In the genomic region with DNA sequence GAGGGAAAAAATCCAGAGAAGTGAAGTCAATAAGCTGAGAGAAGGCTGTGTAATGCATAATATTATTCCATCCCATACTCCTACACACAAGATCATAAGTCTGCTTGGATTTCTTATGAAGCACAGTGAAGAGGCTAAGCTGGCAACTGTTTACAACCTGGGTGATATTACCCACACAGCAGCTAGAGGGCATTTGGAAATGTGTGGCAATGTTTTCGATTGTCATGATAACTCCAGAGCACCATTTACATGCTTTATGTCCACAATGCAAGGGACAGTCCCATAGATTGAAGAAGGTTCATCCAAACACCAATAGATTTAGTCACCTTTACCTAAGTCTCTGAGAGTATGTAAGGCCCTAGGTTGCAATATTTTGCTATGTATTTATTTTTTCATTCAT, we compare ENCODE assay signal across 10 cellular contexts.
A peak's percentile ranks its signal among the peaks of the same experiment; 100 is the strongest.
DNase-seq lines count a peak whose midpoint lies in the region; ATAC-seq, FAIRE-seq and TF ChIP-seq lines count a peak whose summit lies in the region.
"Had no signal": no experiment of that assay in that cellular context is flagged by ENCODE, and none has a peak within 500 bp of the region (broad histone marks: within the 10 kb centered on the region; RNA-seq: fewer than 3 reads in every experiment).

No MANE protein-coding gene starts in this region.

- H3K36me3 ChIP-seq in H1 (ENCODE audit: control insufficient read depth in 2 of 4, insufficient read depth in 4 of 4, low read length in 3 of 4) = no peaks in the 10 kb centered on the region

- no peak overlapping the region for H4K5ac ChIP-seq in H1 (ENCODE audit: insufficient read length, low read depth, low read length)

- H3K4me1 Mint-ChIP-seq in stimulated activated memory B cell treated with anti-CD40 and anti-IgM and Interleukin-4, amounts not matched to agents 10 μg/mL and 1 μg/mL and 100 μg/mL, for 72 hours = peaks cover 20% of the 10 kb centered on the region

- 94% methylated on average over 1 of the region's 1 CpG; no CpG with 5 or more reads in 1 of the 2 experiments for WGBS in H1 (ENCODE audit: extremely low coverage in 1 of 2, insufficient coverage in 1 of 2, insufficient read length in 1 of 2, insufficient replicate concordance in 2 of 2, low coverage in 1 of 2, low lambda C conversion rate in 2 of 2, missing lambda C conversion rate in 1 of 2), 2 experiments

- H3K27me3 Mint-ChIP-seq in stimulated activated memory B cell treated with anti-CD40 and anti-IgM and Interleukin-4, amounts not matched to agents 10 μg/mL and 1 μg/mL and 100 μg/mL, for 72 hours = no peaks in the 10 kb centered on the region
- H3K27me3 Mint-ChIP-seq: brain had no signal

- no peak overlapping the region for H2BK12ac ChIP-seq in H1 (ENCODE audit: low read depth, low read length)

- no peaks in the 10 kb centered on the region for H3K79me1 ChIP-seq in H1 (ENCODE audit: low read depth, low read length)

- peak; percentile 33 to 51; a peak in 3 of 4 replicates for TF ChIP-seq RAD21 in H1 (IDR thresholded peaks at IDR 0.05 in 1 of 2, conservative IDR thresholded peaks at IDR 0.05 in 1 of 2; ENCODE audit: low read depth in 2 of 2, low read length in 2 of 2)

- CTCF ChIA-PET in H1 (lab: Charles Lee; ENCODE audit: partially characterized antibody) = interaction anchor here (0.5 to 1.9 kb wide), 8 partner anchors 10 to 636 kb away, joined by 3 to 7 read pairs (median 4); no protein-coding TSS in a partner anchor

- H3K56ac ChIP-seq in H1 (replicated peaks; ENCODE audit: insufficient read length, low read depth, low read length) = no peak overlapping the region

- H3K4me1 ChIP-seq in H1 (replicated peaks in 1 of 4; ENCODE audit: control insufficient read depth in 3 of 4, insufficient read depth in 4 of 4, low read length in 3 of 4) = no peaks in the 10 kb centered on the region

- H2BK5ac ChIP-seq in H1 (ENCODE audit: low read depth, low read length) = no peak overlapping the region

- no peak overlapping the region for H3K27ac Mint-ChIP-seq in stimulated activated memory B cell treated with anti-CD40 and anti-IgM and Interleukin-4, amounts not matched to agents 10 μg/mL and 1 μg/mL and 100 μg/mL, for 72 hours
- H3K27ac Mint-ChIP-seq: brain; CD8-positive, alpha-beta T cell had no signal

- no peak overlapping the region for H2BK20ac ChIP-seq in H1 (ENCODE audit: low read length)

- H3K4me3 ChIP-seq in H1 (ENCODE audit: extremely low read depth in 1 of 4, insufficient read depth in 2 of 4, low read depth in 3 of 4, low read length in 4 of 4) = no peak overlapping the region

- H4K8ac ChIP-seq in H1 (ENCODE audit: extremely low read depth, insufficient read depth, low read length) = no peak overlapping the region

- no peaks in the 10 kb centered on the region for H3K9me3 Mint-ChIP-seq in stimulated activated memory B cell treated with anti-CD40 and anti-IgM and Interleukin-4, amounts not matched to agents 10 μg/mL and 1 μg/mL and 100 μg/mL, for 72 hours
- H3K9me3 Mint-ChIP-seq: CD8-positive, alpha-beta T cell had no signal

- H3K23me2 ChIP-seq in H1 (ENCODE audit: low read depth, low read length) = no peaks in the 10 kb centered on the region

- no peak overlapping the region for H4K91ac ChIP-seq in H1 (replicated peaks; ENCODE audit: insufficient read length, low read length)

- H3K9ac ChIP-seq in H1 (replicated peaks in 1 of 4; ENCODE audit: extremely low read depth in 1 of 4, low read depth in 3 of 4, low read length in 3 of 4) = peak overlapping the region in 1 of 4 experiments; percentile 34; a peak in 1 of 7 replicates

- peak; percentile 51 for TF ChIP-seq CTCF in LNCAP (IDR thresholded peaks at IDR 0.05)
- peak in 1 of 3 experiments; percentile 61; a peak in 1 of 4 replicates for TF ChIP-seq CTCF in H1 (IDR thresholded peaks at IDR 0.05; ENCODE audit: control extremely low read depth in 1 of 3, insufficient read depth in 1 of 3, low read depth in 1 of 3, low read length in 3 of 3)
- TF ChIP-seq CTCF in GM20000 (IDR thresholded peaks at IDR 0.05; ENCODE audit: extremely low read depth, missing control alignments) = no peak

- TF ChIP-seq POLR2A in H1 (IDR thresholded peaks at IDR 0.05; ENCODE audit: control extremely low read depth in 1 of 2, low read depth in 2 of 2, low read length in 2 of 2) = no peak

- POLR2A ChIA-PET in H1 (lab: Charles Lee; ENCODE audit: partially characterized antibody) = no interaction called here

- peak; percentile 36 for ATAC-seq in stimulated activated memory B cell treated with anti-CD40 and anti-IgM and Interleukin-4, amounts not matched to agents 10 μg/mL and 1 μg/mL and 100 μg/mL, for 72 hours
- ATAC-seq: CD8-positive, alpha-beta T cell had no signal

- H2AFZ ChIP-seq in H1 (ENCODE audit: low read length) = no peak overlapping the region

- no peak overlapping the region for H3K18ac ChIP-seq in H1 (ENCODE audit: extremely low read depth, low read length)

- H2BK120ac ChIP-seq in H1 (replicated peaks; ENCODE audit: low read depth, low read length) = no peak overlapping the region

- peak; percentile 44 for DNase-seq in NCI-H82 (lab: John Stamatoyannopoulos, UW)
- DNase-seq in NCI-H82 treated with DMSO at 0.1 percent for 48 hours (lab: John Stamatoyannopoulos, UW; ENCODE audit: unreplicated experiment) = no peak
- DNase-seq in H1 (ENCODE audit: low read depth in 1 of 2, low spot score in 2 of 2) = no peak
- no peak for DNase-seq in GM20000 (ENCODE audit: low spot score)
- DNase-seq in NCI-H146 (lab: John Stamatoyannopoulos, UW) = no peak
- no peak for DNase-seq in activated gamma-delta T cell (lab: John Stamatoyannopoulos, UW)
- DNase-seq: CD8-positive, alpha-beta T cell had no signal

- H2BK15ac ChIP-seq in H1 (ENCODE audit: low read length) = no peak overlapping the region

- H3K4me2 ChIP-seq in H1 (ENCODE audit: insufficient read depth in 1 of 2, low read depth in 2 of 2, low read length in 2 of 2) = no peak overlapping the region

- H3K4ac ChIP-seq in H1 (replicated peaks; ENCODE audit: insufficient read length, low read depth, low read length) = no peak overlapping the region

- no peak overlapping the region for H3K27ac ChIP-seq in H1 (ENCODE audit: low read depth, low read length)

- TF ChIP-seq EP300 in H1 (IDR thresholded peaks at IDR 0.05; ENCODE audit: borderline replicate concordance in 1 of 2, low read depth in 2 of 2, low read length in 2 of 2) = no peak

- no peaks in the 10 kb centered on the region for H4K20me1 ChIP-seq in H1 (replicated peaks in 1 of 2; ENCODE audit: control insufficient read depth in 1 of 2, insufficient read depth in 2 of 2, low read length in 2 of 2)

- no peaks in the 10 kb centered on the region for H3K9me3 ChIP-seq in H1 (ENCODE audit: insufficient read depth in 2 of 2, low read depth in 1 of 2, low read length in 1 of 2)

- no peak overlapping the region for H3K23ac ChIP-seq in H1 (ENCODE audit: insufficient read length)

- no peak overlapping the region for H3K14ac ChIP-seq in H1 (ENCODE audit: insufficient read length)

- FAIRE-seq in H1 (lab: Jason Lieb, UNC) = peak; percentile 52

- no peak overlapping the region for H2AK5ac ChIP-seq in H1 (ENCODE audit: low read depth, low read length)

- H3K36me3 Mint-ChIP-seq in stimulated activated memory B cell treated with anti-CD40 and anti-IgM and Interleukin-4, amounts not matched to agents 10 μg/mL and 1 μg/mL and 100 μg/mL, for 72 hours = no peaks in the 10 kb centered on the region
- H3K36me3 Mint-ChIP-seq: brain; CD8-positive, alpha-beta T cell had no signal

- no peaks in the 10 kb centered on the region for H3K79me2 ChIP-seq in H1 (ENCODE audit: control insufficient read depth in 1 of 2, insufficient read depth in 2 of 2, low read length in 2 of 2)

- no peaks in the 10 kb centered on the region for H3K27me3 ChIP-seq in H1 (replicated peaks in 1 of 4; ENCODE audit: control insufficient read depth in 3 of 4, extremely low read depth in 1 of 4, insufficient read depth in 3 of 4, low read length in 3 of 4)

- H3K4me3 Mint-ChIP-seq in stimulated activated memory B cell treated with anti-CD40 and anti-IgM and Interleukin-4, amounts not matched to agents 10 μg/mL and 1 μg/mL and 100 μg/mL, for 72 hours = no peak overlapping the region
- H3K4me3 Mint-ChIP-seq: brain; CD8-positive, alpha-beta T cell had no signal

TF ChIP-seq in H1, 55 proteins besides CTCF, POLR2A, EP300 and RAD21:
- TF ChIP-seq CHD2 (IDR thresholded peaks at IDR 0.05; ENCODE audit: low read length) (no peak), FOSL1 (IDR thresholded peaks at IDR 0.05; ENCODE audit: insufficient read depth, low read depth, low read length) (no peak), E2F6 (IDR thresholded peaks at IDR 0.05) (no peak), RFX5 (IDR thresholded peaks at IDR 0.05; ENCODE audit: borderline replicate concordance, low read depth, low read length) (no peak), GABPA (IDR thresholded peaks at IDR 0.05; ENCODE audit: borderline replicate concordance, insufficient read depth, low read length) (no peak), EGR1 (IDR thresholded peaks at IDR 0.05; ENCODE audit: borderline replicate concordance, low read depth, low read length) (no peak), SIX5 (IDR thresholded peaks at IDR 0.05; ENCODE audit: low read depth, low read length) (no peak), SP2 (IDR thresholded peaks at IDR 0.05; ENCODE audit: low read length) (no peak), ASH2L (IDR thresholded peaks at IDR 0.05; ENCODE audit: low read length) (no peak), SIN3A (conservative IDR thresholded peaks at IDR 0.05 in 1 of 2, IDR thresholded peaks at IDR 0.05 in 1 of 2; ENCODE audit: low read depth in 1 of 2, low read length in 2 of 2) (no peak), CREB1 (IDR thresholded peaks at IDR 0.05) (no peak), TEAD4 (IDR thresholded peaks at IDR 0.05; ENCODE audit: low read depth, low read length) (no peak), HDAC6 (IDR thresholded peaks at IDR 0.05; ENCODE audit: low read depth, low read length) (no peak), BRCA1 (IDR thresholded peaks at IDR 0.05; ENCODE audit: low read depth, low read length) (no peak), YY1 (IDR thresholded peaks at IDR 0.05; ENCODE audit: low read depth, low read length) (no peak), TAF7 (optimal IDR thresholded peaks at IDR 0.05; ENCODE audit: borderline replicate concordance, low read depth, low read length) (no peak)
